ENCODE assay signal across 23 cellular contexts in genomic region chr5:171676286-171676944, GRCh38.
DNase-seq lines count a peak whose midpoint lies in the region; ATAC-seq, FAIRE-seq and TF ChIP-seq lines count a peak whose summit lies in the region.
"Had no signal": no experiment of that assay in that cellular context is flagged by ENCODE, and none has a peak within 500 bp of the region (broad histone marks: within the 10 kb centered on the region; RNA-seq: fewer than 3 reads in every experiment).

No MANE protein-coding gene starts in this region.

- no peak overlapping the region for H3K9ac ChIP-seq in HepG2 (ENCODE audit: insufficient read depth, low read depth, low read length)

- TF ChIP-seq RAD21 in HepG2 (CRISPR knock-in tag; IDR thresholded peaks at IDR 0.05) = no peak

- H3K9me3 ChIP-seq in right lobe of liver = no peaks in the 10 kb centered on the region
- no peaks in the 10 kb centered on the region for H3K9me3 ChIP-seq in HepG2 (ENCODE audit: low read length)
- H3K9me3 ChIP-seq in adrenal gland (replicated peaks in 1 of 3) = no peaks in the 10 kb centered on the region
- H3K9me3 ChIP-seq in aorta (ENCODE audit: control insufficient read depth, low read length) = no peaks in the 10 kb centered on the region
- H3K9me3 ChIP-seq: psoas muscle had no signal

- TF ChIP-seq EP300 in HepG2 (IDR thresholded peaks at IDR 0.05; ENCODE audit: low read depth in 2 of 2, low read length in 2 of 2) (no peak), HepG2 (CRISPR knock-in tag; IDR thresholded peaks at IDR 0.05; ENCODE audit: borderline replicate concordance) (no peak)

- H2AFZ ChIP-seq in HepG2 (ENCODE audit: low read length) = no peak overlapping the region

- intact Hi-C loops in right lobe of liver (cut with DNase I) = no loop called here
- intact Hi-C loops in HepG2 (cut with micrococcal nuclease; ENCODE audit: unreplicated experiment) = no loop called here
- intact Hi-C loops in adrenal gland (cut with DNase I) = no loop called here
- intact Hi-C loops in aorta (cut with DNase I) = no loop called here

- no peaks in the 10 kb centered on the region for H3K79me2 ChIP-seq in HepG2 (ENCODE audit: insufficient read depth, low read length)

- in situ Hi-C loops in HepG2 (cut with HindIII; ENCODE audit: extremely low pct_ligation_motif_present, low pct_unique_long_range_greater_than_20kb) = no loop called here

- H3K27me3 ChIP-seq in right lobe of liver = no peaks in the 10 kb centered on the region
- H3K27me3 ChIP-seq in HepG2 (ENCODE audit: control insufficient read depth in 1 of 2, insufficient read depth in 2 of 2, low read length in 2 of 2) = peaks cover 0 to 7% of the 10 kb centered on the region in 2 experiments; a peak in 1 of 5 replicates
- H3K27me3 ChIP-seq in adrenal gland = no peaks in the 10 kb centered on the region
- no peaks in the 10 kb centered on the region for H3K27me3 ChIP-seq in aorta (ENCODE audit: control insufficient read depth in 1 of 2, insufficient read depth in 2 of 2, low read length in 1 of 2)

- H3K4me2 ChIP-seq in HepG2 (ENCODE audit: low read depth, low read length) = no peak overlapping the region
- H3K4me2 ChIP-seq: A549 had no signal

- H3K4me1 ChIP-seq in right lobe of liver (no peaks in the 10 kb centered on the region), HepG2 (ENCODE audit: insufficient read depth, low read length) (no peaks in the 10 kb centered on the region), adrenal gland (replicated peaks in 1 of 2) (no peaks in the 10 kb centered on the region), aorta (ENCODE audit: control insufficient read depth in 1 of 2, insufficient read depth in 2 of 2, low read length in 2 of 2) (no peaks in the 10 kb centered on the region)
- H3K4me1 ChIP-seq: A549, psoas muscle had no signal

- DNase-seq in right lobe of liver (no peak), HepG2 (ENCODE audit: low spot score) (no peak), adrenal gland (peak in 4 of 7 donors; percentile 22 to 36 (median 26)), left lobe of liver (ENCODE audit: low spot score) (no peak), aorta (peak in 1 of 2 donors; percentile 70), amniotic stem cell (lab: John Stamatoyannopoulos, UW) (no peak), NCI-H1417 (lab: John Stamatoyannopoulos, UW) (no peak)
- DNase-seq: activated CD4-positive, alpha-beta T cell treated with anti-CD3 and anti-CD28 coated beads, Interleukin-2, amount 50 U/mL, for 48 hours; activated naive CD4-positive, alpha-beta T cell treated with Interleukin-2 at 50 U/mL for 16 hours; DMS 273 treated with DMSO at 0.1 percent for 48 hours; effector memory CD4-positive, alpha-beta T cell; mesenchymal stem cell; NCI-H1048; NCI-H2081 treated with DMSO at 0.1 percent for 48 hours; nephron progenitor cell; psoas muscle; SHP77; stimulated activated CD8-positive, alpha-beta memory T cell treated with anti-CD3 and anti-CD28 coated beads, Interleukin-4, amount 100 ng/mL, for 48 hours; T-helper 17 cell had no signal

- peak; percentile 41 to 70 (median 58) for ATAC-seq in right lobe of liver
- no peak for ATAC-seq in HepG2
- peak; percentile 38 for ATAC-seq in left lobe of liver
- peak; percentile 36 for ATAC-seq in aorta (ENCODE audit: low FRiP score)
- ATAC-seq in HG02884 (IDR thresholded peaks at IDR 0.05; ENCODE audit: unreplicated experiment) = no peak
- ATAC-seq: A549, GM12878, psoas muscle, T-helper 17 cell had no signal

- H4K20me1 ChIP-seq in HepG2 (ENCODE audit: insufficient read depth, low read length) = no peaks in the 10 kb centered on the region

- no TSS peak for BruUV-seq in HepG2 (replicated peaks; lab: Mats Ljungman, UMichigan)

- H3K36me3 ChIP-seq in right lobe of liver (no peaks in the 10 kb centered on the region), HepG2 (replicated peaks in 1 of 2; ENCODE audit: control insufficient read depth in 1 of 2, insufficient read depth in 2 of 2, low read length in 2 of 2) (no peaks in the 10 kb centered on the region), adrenal gland (replicated peaks in 1 of 2) (no peaks in the 10 kb centered on the region), aorta (ENCODE audit: control insufficient read depth in 1 of 2, insufficient read depth in 2 of 2, low read length in 1 of 2) (no peaks in the 10 kb centered on the region)

- TF ChIP-seq CTCF in right lobe of liver (IDR thresholded peaks at IDR 0.05) (no peak), HepG2 (CRISPR knock-in tag; IDR thresholded peaks at IDR 0.05) (no peak), adrenal gland (IDR thresholded peaks at IDR 0.05) (no peak)

- TF ChIP-seq POLR2A in right lobe of liver (IDR thresholded peaks at IDR 0.05) (no peak), HepG2 (IDR thresholded peaks at IDR 0.05; ENCODE audit: insufficient read depth in 1 of 2, low read depth in 2 of 2, low read length in 2 of 2) (no peak), adrenal gland (IDR thresholded peaks at IDR 0.05) (no peak)

- 45% methylated on average over 6 of the region's 6 CpGs for WGBS in right lobe of liver (ENCODE audit: insufficient coverage, low coverage, low lambda C conversion rate, missing lambda C conversion rate)
- 1% methylated on average over 6 of the region's 6 CpGs for WGBS in HepG2 (ENCODE audit: low lambda C conversion rate)
- 55 to 79% (median 62%) methylated on average over 6 of the region's 6 CpGs for WGBS in adrenal gland, 4 donors
- WGBS in aorta, 2 donors = 71 to 75% methylated on average over 6 of the region's 6 CpGs

- H3K4me3 ChIP-seq in right lobe of liver (no peak overlapping the region), HepG2 (replicated peaks in 1 of 3; ENCODE audit: insufficient read depth in 1 of 3, low read depth in 2 of 3, low read length in 3 of 3) (no peak overlapping the region), adrenal gland (no peak overlapping the region), aorta (ENCODE audit: low read length in 2 of 2) (no peak overlapping the region)
- H3K4me3 ChIP-seq: A549, GM12878, psoas muscle had no signal

- POLR2A ChIA-PET in HepG2 (lab: Yijun Ruan, JAX) = no interaction called here

- H3K27ac ChIP-seq in right lobe of liver = no peak overlapping the region
- H3K27ac ChIP-seq in HepG2 (ENCODE audit: extremely low read length, insufficient read depth, low read length) = no peak overlapping the region
- H3K27ac ChIP-seq in adrenal gland = no peak overlapping the region
- H3K27ac ChIP-seq in aorta (ENCODE audit: low read depth in 1 of 2, low read length in 2 of 2) = no peak overlapping the region
- H3K27ac ChIP-seq: A549, psoas muscle, VCaP had no signal

- CTCF ChIA-PET in HepG2 (lab: Yijun Ruan, JAX; ENCODE audit: low intra/inter-chr PET ratio, low total read pairs) = no interaction called here

- no peak for FAIRE-seq in HepG2 (lab: Jason Lieb, UNC)
- FAIRE-seq: A549, GM12878 had no signal

TF ChIP-seq in HepG2, 621 proteins besides CTCF, POLR2A, EP300 and RAD21:
- TF ChIP-seq SCMH1 (CRISPR knock-in tag; IDR thresholded peaks at IDR 0.05; ENCODE audit: borderline replicate concordance) = no peak
- TF ChIP-seq MEIS1 (CRISPR knock-in tag; IDR thresholded peaks at IDR 0.05; ENCODE audit: borderline replicate concordance) = no peak
- no peak for TF ChIP-seq MBNL3 (CRISPR knock-in tag; conservative IDR thresholded peaks at IDR 0.05)
- no peak for TF ChIP-seq RFXANK (CRISPR knock-in tag; IDR thresholded peaks at IDR 0.05)
- TF ChIP-seq KDM4B (CRISPR knock-in tag; IDR thresholded peaks at IDR 0.05) = no peak
- TF ChIP-seq NFE2L1 (CRISPR knock-in tag; IDR thresholded peaks at IDR 0.05; ENCODE audit: borderline replicate concordance) = no peak
- no peak for TF ChIP-seq FLYWCH1 (CRISPR knock-in tag; IDR thresholded peaks at IDR 0.05)
- TF ChIP-seq ZBTB4 (CRISPR knock-in tag; IDR thresholded peaks at IDR 0.05; ENCODE audit: borderline replicate concordance) = no peak
- no peak for TF ChIP-seq FOXK2 (IDR thresholded peaks at IDR 0.05)

Comparison
In these comparisons a context has a peak if more than half of its experiments do, and no peak if none do; other contexts are left out.
1. ATAC-seq: peak in right lobe of liver (4 of 4), left lobe of liver (single experiment) and aorta (single experiment); none in HepG2 (single experiment) and HG02884 (single experiment).
2. DNase-seq: peak in adrenal gland (4 of 7); none in right lobe of liver (0 of 3), HepG2 (single experiment), left lobe of liver (single experiment), amniotic stem cell (single experiment) and NCI-H1417 (0 of 3).